8 cellular contexts compared by ENCODE assay signal in the genomic region with DNA sequence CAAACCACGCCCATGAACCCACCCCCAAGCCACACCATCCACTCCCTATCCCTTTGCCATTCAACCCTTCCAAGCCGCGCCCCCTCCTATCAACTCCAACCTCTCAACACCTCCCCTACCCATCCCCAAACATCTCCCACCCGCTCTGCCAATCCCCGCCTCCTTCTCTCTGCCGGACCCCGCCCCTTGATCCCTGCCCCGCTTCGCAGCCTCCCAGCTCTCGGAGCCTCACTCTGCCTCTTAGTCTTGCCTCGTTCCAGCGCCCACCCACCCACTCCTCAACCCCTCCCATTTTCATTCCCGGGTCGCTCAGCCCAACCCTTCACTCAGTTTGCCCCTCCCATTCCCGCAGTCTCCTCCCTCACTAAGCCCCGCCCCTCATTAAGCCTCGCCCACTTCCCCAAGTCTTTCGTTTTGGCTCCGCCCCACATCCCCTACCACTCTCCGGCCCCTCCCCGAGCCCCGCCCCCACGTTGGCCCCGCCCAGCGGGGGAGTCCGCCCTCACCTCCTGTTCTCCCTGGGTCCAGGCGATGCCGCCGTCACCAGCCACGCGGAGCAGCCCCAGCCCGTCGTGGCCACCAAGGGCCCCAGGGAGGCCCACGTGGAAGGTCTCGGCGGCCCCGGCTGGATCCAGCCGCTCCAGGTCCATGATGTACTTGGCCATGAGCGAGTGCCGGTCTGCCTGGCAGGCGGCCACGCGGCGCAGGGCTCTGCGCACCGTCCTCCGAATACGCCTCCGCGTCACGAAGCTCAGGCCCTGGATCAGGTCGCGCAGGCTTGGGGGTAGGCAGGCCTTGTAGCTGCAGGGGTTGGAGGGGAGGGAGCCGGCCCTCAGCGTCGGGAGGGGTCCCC. TPM values are rescaled to one million over a fixed set of nuclear protein-coding genes. Genes with fewer than 3 reads are reported as not detected.
DNase-seq lines count a peak whose midpoint lies in the region; ATAC-seq and TF ChIP-seq lines count a peak whose summit lies in the region.

No MANE protein-coding gene starts in this region.

- no peaks in the 10 kb centered on the region for H3K9me3 ChIP-seq in transverse colon

- peaks cover 44% of the 10 kb centered on the region for H3K27me3 ChIP-seq in transverse colon

- TF ChIP-seq POLR2A in transverse colon (IDR thresholded peaks at IDR 0.05), result no peak

- TF ChIP-seq EP300 in transverse colon (IDR thresholded peaks at IDR 0.05; ENCODE audit: low read depth), result no peak

- TF ChIP-seq CTCF in GM20000 (IDR thresholded peaks at IDR 0.05; ENCODE audit: extremely low read depth, missing control alignments) (no peak), transverse colon (IDR thresholded peaks at IDR 0.05) (no peak)

- in situ Hi-C loops in transverse colon (cut with MboI; ENCODE audit: low pct_ligation_motif_present in 1 of 4, low pct_unique_long_range_greater_than_20kb in 1 of 4, low sequenced_read_pairs in 3 of 4), result no loop called here

- H3K36me3 ChIP-seq in transverse colon, result no peaks in the 10 kb centered on the region

- no peak for ATAC-seq in HG02938 (IDR thresholded peaks at IDR 0.05; ENCODE audit: unreplicated experiment)

- H3K4me1 ChIP-seq in transverse colon, result peaks cover 0 to 21% (median 13%) of the 10 kb centered on the region in 4 donors

- intact Hi-C loops in transverse colon (cut with DNase I; ENCODE audit: low total_unique reads), result no loop called here

- DNase-seq in GM20000 (ENCODE audit: low spot score), result peak; percentile 72
- DNase-seq in NCI-H82 treated with DMSO at 0.1 percent for 48 hours (lab: John Stamatoyannopoulos, UW; ENCODE audit: unreplicated experiment), result peak; percentile 98
- DNase-seq in activated naive CD4-positive, alpha-beta T cell treated with Interleukin-2 at 50 U/mL for 16 hours, result peak; percentile 50
- peak; percentile 51 for DNase-seq in glomerular visceral epithelial cell (ENCODE audit: extremely low spot score)
- peak; percentile 79 for DNase-seq in occipital lobe (lab: John Stamatoyannopoulos, UW)
- peak; percentile 80 for DNase-seq in transverse colon
- no peak for DNase-seq in NK-92 (lab: John Stamatoyannopoulos, UW; ENCODE audit: unreplicated experiment)

- 8 to 47% methylated on average over 5 to 55 of the region's 56 CpGs for WGBS in transverse colon (ENCODE audit: low coverage in 1 of 2), 2 donors

- peak overlapping the region in 2 of 4 donors; percentile 17 to 20 for H3K4me3 ChIP-seq in transverse colon

- H3K27ac ChIP-seq in transverse colon, result no peak overlapping the region

RNA-seq across cellular contexts. Expression of gene JAK3, which starts 5.7 kb away (rescaled TPM):
- total RNA-seq in occipital lobe (1.1 TPM), transverse colon (10 to 100 TPM in 1 of 4 donors, 1 to 10 TPM in 3; 2.3 to 22.1 (median 8.5) TPM)

RNA-seq across cellular contexts. Expression of gene RPL18A, which starts 17.7 kb away (rescaled TPM):
- total RNA-seq in occipital lobe (612 TPM), transverse colon (1,000 to 10,000 TPM in 3 of 4 donors, 100 to 1,000 TPM in 1; 727 to 1,372 (median 1,071) TPM)

RNA-seq across cellular contexts. Expression of gene INSL3, which starts 20.7 kb away (rescaled TPM):
- total RNA-seq in occipital lobe, result not detected
- total RNA-seq in transverse colon, result not detected

RNA-seq across cellular contexts. Expression of gene SLC5A5, which starts 29.7 kb away (rescaled TPM):
- total RNA-seq in occipital lobe, result 1.9 TPM
- total RNA-seq in transverse colon, result not detected

RNA-seq across cellular contexts. Expression of gene B3GNT3, which starts 47.1 kb away (rescaled TPM):
- not detected for total RNA-seq in occipital lobe
- 100 to 1,000 TPM in 3 of 4 donors, 10 to 100 TPM in 1; 52.1 to 180 (median 144) TPM for total RNA-seq in transverse colon
